Comparison of ENCODE assay signal across 11 cellular contexts in genomic region chr12:89539425-89540117, GRCh38.
"Had no signal": no experiment of that assay in that cellular context is flagged by ENCODE, and none has a peak within 500 bp of the region (broad histone marks: within the 10 kb centered on the region; RNA-seq: fewer than 3 reads in every experiment).

No MANE protein-coding gene starts in this region.

- H3K36me3 ChIP-seq: neutrophil, thoracic aorta had no signal

- H3K27ac ChIP-seq: foreskin keratinocyte, neutrophil, skin epidermis, thoracic aorta had no signal

- H3K9me3 ChIP-seq: neutrophil, thoracic aorta had no signal

- DNase-seq: activated effector memory CD4-positive, alpha-beta T cell treated with Interleukin-2 at 50 U/mL for 16 hours; activated T-cell treated with anti-CD3 and anti-CD28 coated beads, Interleukin-2, amount 50 U/mL, for 24 hours; foreskin keratinocyte; immature natural killer cell; left cardiac atrium; naive thymus-derived CD4-positive, alpha-beta T cell; stimulated activated CD4-positive, alpha-beta T cell treated with anti-CD3 and anti-CD28 coated beads, Interleukin-4, amount 100 ng/mL, for 4 hours; stimulated activated naive CD8-positive, alpha-beta T cell treated with anti-CD3 and anti-CD28 coated beads, Interleukin-15, amount 100 ng/mL, for 72 hours had no signal

- ATAC-seq: foreskin keratinocyte; left cardiac atrium; naive thymus-derived CD4-positive, alpha-beta T cell; stimulated activated naive CD8-positive, alpha-beta T cell treated with anti-CD3 and anti-CD28 coated beads, Interleukin-15, amount 100 ng/mL, for 72 hours had no signal

- H3K4me3 ChIP-seq: skin epidermis, thoracic aorta had no signal

- H3K4me1 ChIP-seq: foreskin keratinocyte had no signal
